In genomic region chr7:151694828-151695580, GRCh38 we compare ENCODE assay signal across 12 cellular contexts.
DNase-seq lines count a peak whose midpoint lies in the region; ATAC-seq and TF ChIP-seq lines count a peak whose summit lies in the region.
"Had no signal": no experiment of that assay in that cellular context is flagged by ENCODE, and none has a peak within 500 bp of the region (broad histone marks: within the 10 kb centered on the region; RNA-seq: fewer than 3 reads in every experiment).

No MANE protein-coding gene starts in this region.

- intact Hi-C loops in activated T-helper 2 cell treated with anti-CD3 and anti-CD28 coated beads, Interferon-gamma antibody, Interleukin-2, Interleukin-4, amounts not matched to agents 10 μg/mL and 5 μg/mL and 100 μg/mL, durations not matched to agents 14 hours and 24 hours and 36 hours (cut with micrococcal nuclease) = no loop called here

- no peaks in the 10 kb centered on the region for H3K36me3 Mint-ChIP-seq in activated T-helper 2 cell treated with anti-CD3 and anti-CD28 coated beads, Interferon-gamma antibody, Interleukin-2, Interleukin-4, amounts not matched to agents 10 μg/mL and 5 μg/mL and 100 μg/mL, durations not matched to agents 14 hours and 24 hours and 36 hours (ENCODE audit: low read depth)

- DNase-seq in NCI-H1417 (lab: John Stamatoyannopoulos, UW) (peak; percentile 45 to 60 (median 50)), NCI-H1417 treated with DMSO at 0.1 percent for 48 hours (lab: John Stamatoyannopoulos, UW) (no peak), left kidney (ENCODE audit: low read depth, low spot score) (peak; percentile 64), thoracic aorta (ENCODE audit: low spot score) (peak; percentile 19), NCI-H1930 (lab: John Stamatoyannopoulos, UW) (no peak)
- DNase-seq in activated T-helper 2 cell treated with anti-CD3 and anti-CD28 coated beads, Interferon-gamma antibody, Interleukin-2, Interleukin-4, amounts not matched to agents 10 μg/mL and 5 μg/mL and 100 μg/mL, durations not matched to agents 14 hours and 24 hours and 36 hours (ENCODE audit: low spot score) = no peak
- DNase-seq: activated B cell treated with CpG ODN at 0.5 μM for 24 hours, naive B cell, NCI-H82 had no signal

- H3K9me3 Mint-ChIP-seq in activated T-helper 2 cell treated with anti-CD3 and anti-CD28 coated beads, Interferon-gamma antibody, Interleukin-2, Interleukin-4, amounts not matched to agents 10 μg/mL and 5 μg/mL and 100 μg/mL, durations not matched to agents 14 hours and 24 hours and 36 hours = no peaks in the 10 kb centered on the region
- H3K9me3 Mint-ChIP-seq: activated B cell treated with CpG ODN at 0.5 μM for 24 hours, naive B cell had no signal

- H3K4me3 Mint-ChIP-seq in activated T-helper 2 cell treated with anti-CD3 and anti-CD28 coated beads, Interferon-gamma antibody, Interleukin-2, Interleukin-4, amounts not matched to agents 10 μg/mL and 5 μg/mL and 100 μg/mL, durations not matched to agents 14 hours and 24 hours and 36 hours (ENCODE audit: low read depth) = no peak overlapping the region
- H3K4me3 Mint-ChIP-seq: activated B cell treated with CpG ODN at 0.5 μM for 24 hours, naive B cell had no signal

- no peak overlapping the region for H3K4me3 ChIP-seq in thoracic aorta

- no peaks in the 10 kb centered on the region for H3K27me3 Mint-ChIP-seq in activated T-helper 2 cell treated with anti-CD3 and anti-CD28 coated beads, Interferon-gamma antibody, Interleukin-2, Interleukin-4, amounts not matched to agents 10 μg/mL and 5 μg/mL and 100 μg/mL, durations not matched to agents 14 hours and 24 hours and 36 hours (ENCODE audit: low read depth)
- H3K27me3 Mint-ChIP-seq: activated B cell treated with CpG ODN at 0.5 μM for 24 hours, naive B cell had no signal

- H3K27ac ChIP-seq in VCaP (peak overlapping the region; percentile 91), thoracic aorta (peak overlapping the region in 1 of 2 donors; percentile 39)
- H3K27ac ChIP-seq: HL-60 had no signal

- peak; percentile 39 for ATAC-seq in thoracic aorta (ENCODE audit: insufficient number of reproducible peaks, low FRiP score, low read depth)
- no peak for ATAC-seq in GM21367 (IDR thresholded peaks at IDR 0.05; ENCODE audit: unreplicated experiment)

- no peaks in the 10 kb centered on the region for H3K36me3 ChIP-seq in thoracic aorta

- peaks cover 6 to 24% of the 10 kb centered on the region in 2 donors for H3K4me1 ChIP-seq in thoracic aorta (ENCODE audit: control insufficient read depth in 1 of 2, low read depth in 2 of 2)

- H3K9me3 ChIP-seq in thoracic aorta = no peaks in the 10 kb centered on the region

- TF ChIP-seq CTCF in VCaP (conservative IDR thresholded peaks at IDR 0.05) (no peak; the same call in 1 of the 2 replicates), thoracic aorta (IDR thresholded peaks at IDR 0.05) (no peak)

- H3K27me3 ChIP-seq in thoracic aorta (replicated peaks; ENCODE audit: insufficient read depth) = no peaks in the 10 kb centered on the region

- no peak overlapping the region for H3K27ac Mint-ChIP-seq in activated T-helper 2 cell treated with anti-CD3 and anti-CD28 coated beads, Interferon-gamma antibody, Interleukin-2, Interleukin-4, amounts not matched to agents 10 μg/mL and 5 μg/mL and 100 μg/mL, durations not matched to agents 14 hours and 24 hours and 36 hours
- H3K27ac Mint-ChIP-seq: activated B cell treated with CpG ODN at 0.5 μM for 24 hours had no signal

- no peaks in the 10 kb centered on the region for H3K4me1 Mint-ChIP-seq in activated T-helper 2 cell treated with anti-CD3 and anti-CD28 coated beads, Interferon-gamma antibody, Interleukin-2, Interleukin-4, amounts not matched to agents 10 μg/mL and 5 μg/mL and 100 μg/mL, durations not matched to agents 14 hours and 24 hours and 36 hours (ENCODE audit: low read depth)

Comparison
In these comparisons a context has a peak if more than half of its experiments do, and no peak if none do; other contexts are left out.
1. DNase-seq: peak in NCI-H1417 (3 of 3), left kidney (single experiment) and thoracic aorta (single experiment); none in NCI-H1417 treated with DMSO at 0.1 percent for 48 hours (single experiment), activated T-helper 2 cell treated with anti-CD3 and anti-CD28 coated beads, Interferon-gamma antibody, Interleukin-2, Interleukin-4, amounts not matched to agents 10 μg/mL and 5 μg/mL and 100 μg/mL, durations not matched to agents 14 hours and 24 hours and 36 hours (single experiment) and NCI-H1930 (0 of 2).